8 cellular contexts compared by ENCODE assay signal in genomic region chr1:26335774-26336476, GRCh38. TPM values are rescaled to one million over a fixed set of nuclear protein-coding genes. Genes with fewer than 3 reads are reported as not detected.
DNase-seq lines count a peak whose midpoint lies in the region; ATAC-seq, FAIRE-seq and TF ChIP-seq lines count a peak whose summit lies in the region.

No MANE protein-coding gene starts in this region.

- H3K27me3 ChIP-seq in NT2/D1 (ENCODE audit: insufficient read depth, insufficient read length) (peaks cover 9% of the 10 kb centered on the region), esophagus (ENCODE audit: control insufficient read depth in 1 of 2, insufficient read depth in 2 of 2, low read length in 2 of 2) (no peaks in the 10 kb centered on the region), pancreas (no peaks in the 10 kb centered on the region)

- WGBS in esophagus, 2 donors = 2 to 4% methylated on average over 41 of the region's 41 CpGs
- 2 to 4% methylated on average over 34 to 41 of the region's 41 CpGs for WGBS in pancreas, 2 donors

- no peak for DNase-seq in NT2/D1 (ENCODE audit: low read depth, low spot score)
- no peak for DNase-seq in pancreas
- no peak for DNase-seq in ureter (ENCODE audit: low spot score)
- DNase-seq in SIG-M5 treated with dmso at 0.1 percent for 504 hours (lab: John Stamatoyannopoulos, UW; ENCODE audit: unreplicated experiment) = no peak
- no peak for DNase-seq in SIG-M5 (lab: John Stamatoyannopoulos, UW)

- peak overlapping the region; percentile 84 for H3K9ac ChIP-seq in NT2/D1 (ENCODE audit: insufficient read length, low read depth)

- H3K36me3 ChIP-seq in NT2/D1 (ENCODE audit: insufficient read depth, insufficient read length, low read length) (peaks cover 5% of the 10 kb centered on the region), esophagus (ENCODE audit: control insufficient read depth in 2 of 2, insufficient read depth in 2 of 2, low read length in 1 of 2) (peaks cover 0 to 22% of the 10 kb centered on the region in 2 donors), pancreas (no peaks in the 10 kb centered on the region)

- TF ChIP-seq CTCF in pancreas (IDR thresholded peaks at IDR 0.05) = no peak

- peak overlapping the region; percentile 35 to 70 for H3K27ac ChIP-seq in esophagus (ENCODE audit: low read depth in 2 of 2, low read length in 1 of 2)
- no peak overlapping the region for H3K27ac ChIP-seq in pancreas

- intact Hi-C loops in pancreas (cut with DNase I) = no loop called here

- FAIRE-seq in pancreas (lab: Jason Lieb, UNC) = no peak

- H3K4me1 ChIP-seq in NT2/D1 (ENCODE audit: insufficient read depth, insufficient read length) (peaks cover 18% of the 10 kb centered on the region), esophagus (ENCODE audit: control insufficient read depth in 2 of 2, insufficient read depth in 2 of 2, low read length in 1 of 2) (peaks cover 4 to 10% of the 10 kb centered on the region in 2 donors), pancreas (no peaks in the 10 kb centered on the region)

- peak; percentile 51 for ATAC-seq in GM21619 (IDR thresholded peaks at IDR 0.05; ENCODE audit: unreplicated experiment)
- ATAC-seq in pancreas = peak; percentile 16 to 31 (median 24)
- no peak for ATAC-seq in HG03521 (IDR thresholded peaks at IDR 0.05; ENCODE audit: unreplicated experiment)

- H3K9me3 ChIP-seq in NT2/D1 (ENCODE audit: insufficient read depth, low read length) (no peaks in the 10 kb centered on the region), esophagus (ENCODE audit: control insufficient read depth in 2 of 2, insufficient read depth in 1 of 2, low read depth in 1 of 2, low read length in 1 of 2) (no peaks in the 10 kb centered on the region), pancreas (no peaks in the 10 kb centered on the region)

- H3K4me3 ChIP-seq in NT2/D1 (ENCODE audit: insufficient read length, low read depth) = peak overlapping the region; percentile 78
- peak overlapping the region; percentile 41 to 54 for H3K4me3 ChIP-seq in esophagus (ENCODE audit: low read depth in 1 of 2, low read length in 2 of 2)
- H3K4me3 ChIP-seq in pancreas = peak overlapping the region; percentile 22 to 61 (median 54)

RNA-seq across cellular contexts. Expression of gene CRYBG2, which starts 18.0 kb away (rescaled TPM):
- 100 to 1,000 TPM; 163 to 275 TPM for polyA plus RNA-seq in esophagus
- total RNA-seq in pancreas = 1 to 10 TPM in 1 of 6 donors, under 1 TPM in 5; 0.12 to 1.3 (median 0.38) TPM
- 1 to 10 TPM in 1 of 2 donors, under 1 TPM in 1; 0.73 to 2.0 TPM for polyA plus RNA-seq in pancreas
- total RNA-seq in ureter = 25.2 TPM

RNA-seq across cellular contexts. Expression of gene CD52, which starts 18.2 kb away (rescaled TPM):
- 10 to 100 TPM; 17.0 to 20.6 TPM for polyA plus RNA-seq in esophagus
- total RNA-seq in pancreas = 10 to 100 TPM in 1 of 6 donors, 1 to 10 TPM in 4, under 1 TPM in 1; 0.98 to 13.0 (median 2.5) TPM
- polyA plus RNA-seq in pancreas = 1 to 10 TPM; 4.0 to 4.3 TPM
- total RNA-seq in ureter = 9.8 TPM

RNA-seq across cellular contexts. Expression of gene UBXN11, which starts 29.5 kb away (rescaled TPM):
- polyA plus RNA-seq in esophagus (10 to 100 TPM; 10.1 to 16.0 TPM), pancreas (10 to 100 TPM; 44.0 to 61.6 TPM)
- total RNA-seq in pancreas (10 to 100 TPM in 4 of 6 donors, 1 to 10 TPM in 2; 8.7 to 15.9 (median 11.5) TPM), ureter (30.3 TPM)

RNA-seq across cellular contexts. Expression of gene ZNF683, which starts 36.6 kb away (rescaled TPM):
- polyA plus RNA-seq in esophagus (under 1 TPM; 0.28 to 0.51 TPM), pancreas (under 1 TPM in 1 of 2 donors, not detected in 1; 0.40 TPM)
- total RNA-seq in pancreas (under 1 TPM in 3 of 6 donors, not detected in 3; 0.12 to 0.47 (median 0.14) TPM), ureter (1.2 TPM)

RNA-seq across cellular contexts. Expression of gene SH3BGRL3, which starts 56.0 kb away (rescaled TPM):
- polyA plus RNA-seq in esophagus (100 to 1,000 TPM; 170 to 299 TPM), pancreas (100 to 1,000 TPM in 1 of 2 donors, 10 to 100 TPM in 1; 61.0 to 109 TPM)
- total RNA-seq in pancreas (10 to 100 TPM; 29.1 to 84.2 (median 48.8) TPM), ureter (145 TPM)

Comparison
In these comparisons a context has a peak if more than half of its experiments do, and no peak if none do; other contexts are left out.
1. H3K27ac ChIP-seq: peak in esophagus (2 of 2); none in pancreas (0 of 4).
2. RNA of gene CRYBG2, which starts 18.0 kb away (total RNA-seq): 25.2 TPM in ureter (single experiment); 0.12 to 1.3 TPM in pancreas; every median in the first group is over 10 times any median in the second.
3. Peak in every context shown above with its lines, with median percentiles within 50 percentile points of each other: H3K4me3 ChIP-seq.